Comparison of ENCODE assay signal across 9 cellular contexts in genomic region chr3:105385868-105386508, GRCh38. TPM values are rescaled to one million over a fixed set of nuclear protein-coding genes. Genes with fewer than 3 reads are reported as not detected.
A peak's percentile ranks its signal among the peaks of the same experiment; 100 is the strongest.
DNase-seq lines count a peak whose midpoint lies in the region; ATAC-seq and TF ChIP-seq lines count a peak whose summit lies in the region.
"Had no signal": no experiment of that assay in that cellular context is flagged by ENCODE, and none has a peak within 500 bp of the region (broad histone marks: within the 10 kb centered on the region; RNA-seq: fewer than 3 reads in every experiment).

No MANE protein-coding gene starts in this region.

- no peaks in the 10 kb centered on the region for H4K20me1 ChIP-seq in smooth muscle cell (ENCODE audit: low read depth)

- peaks cover 4% of the 10 kb centered on the region for H3K9me3 Mint-ChIP-seq in activated CD8-positive, alpha-beta memory T cell treated with anti-CD3 and anti-CD28 coated beads, Interleukin-2, amount 10 ng/mL, durations not matched to agents 7 days and 5 days (ENCODE audit: low read depth)

- peaks cover 12% of the 10 kb centered on the region for H3F3A ChIP-seq in smooth muscle cell (ENCODE audit: low read depth)

- peaks cover 31% of the 10 kb centered on the region for H3K4me1 ChIP-seq in smooth muscle cell (ENCODE audit: low read depth)

- H3K4me3 Mint-ChIP-seq in activated CD8-positive, alpha-beta memory T cell treated with anti-CD3 and anti-CD28 coated beads, Interleukin-2, amount 10 ng/mL, durations not matched to agents 7 days and 5 days, result no peak overlapping the region
- H3K4me3 Mint-ChIP-seq: activated naive CD4-positive, alpha-beta T cell treated with anti-CD3 and anti-CD28 coated beads for 36 hours had no signal

- H3K79me2 ChIP-seq in smooth muscle cell (ENCODE audit: low read depth), result peaks cover 100% of the 10 kb centered on the region

- no peaks in the 10 kb centered on the region for H3K9me3 ChIP-seq in smooth muscle cell (replicated peaks; ENCODE audit: low read depth)

- no peaks in the 10 kb centered on the region for H3K27me3 ChIP-seq in smooth muscle cell (ENCODE audit: low read depth)

- TF ChIP-seq CTCF in smooth muscle cell (IDR thresholded peaks at IDR 0.05; ENCODE audit: borderline replicate concordance, insufficient read depth, poor library complexity, severe bottlenecking), result no peak
- no peak for TF ChIP-seq CTCF in foreskin fibroblast (IDR thresholded peaks at IDR 0.05; ENCODE audit: low read depth, low read length)

- CTCF ChIA-PET in activated CD8-positive, alpha-beta memory T cell treated with anti-CD3 and anti-CD28 coated beads, Interleukin-2, amount 10 ng/mL, durations not matched to agents 7 days and 5 days (lab: Charles Lee), result no interaction called here

- H3K4me3 ChIP-seq in smooth muscle cell (peak overlapping the region; percentile 31), foreskin fibroblast (ENCODE audit: low read depth in 1 of 2, low read length in 2 of 2) (no peak overlapping the region)

- DNase-seq in NCI-H2107 treated with DMSO at 0.1 percent for 48 hours (lab: John Stamatoyannopoulos, UW; ENCODE audit: unreplicated experiment) (peak; percentile 11), NCI-H2107 (lab: John Stamatoyannopoulos, UW) (no peak), NCI-H1436 treated with DMSO at 0.1 percent for 48 hours (lab: John Stamatoyannopoulos, UW) (peak; percentile 47), smooth muscle cell (lab: John Stamatoyannopoulos, UW; ENCODE audit: unreplicated experiment) (no peak), DMS79 treated with DMSO at 0.1 percent for 48 hours (lab: John Stamatoyannopoulos, UW) (no peak), foreskin fibroblast (no peak)
- DNase-seq in activated CD8-positive, alpha-beta memory T cell treated with anti-CD3 and anti-CD28 coated beads, Interleukin-2, amount 10 ng/mL, durations not matched to agents 7 days and 5 days, result no peak
- DNase-seq: activated naive CD4-positive, alpha-beta T cell treated with anti-CD3 and anti-CD28 coated beads for 36 hours had no signal

- peak; percentile 89 for ATAC-seq in HG02884 (IDR thresholded peaks at IDR 0.05; ENCODE audit: unreplicated experiment)
- no peak for ATAC-seq in activated CD8-positive, alpha-beta memory T cell treated with anti-CD3 and anti-CD28 coated beads, Interleukin-2, amount 10 ng/mL, durations not matched to agents 7 days and 5 days

- no peak overlapping the region for H2AFZ ChIP-seq in smooth muscle cell (ENCODE audit: low read depth)

- H3K9ac ChIP-seq in smooth muscle cell (ENCODE audit: low read depth), result peak overlapping the region; percentile 32

- H3K4me1 Mint-ChIP-seq in activated CD8-positive, alpha-beta memory T cell treated with anti-CD3 and anti-CD28 coated beads, Interleukin-2, amount 10 ng/mL, durations not matched to agents 7 days and 5 days, result peaks cover 9% of the 10 kb centered on the region

- peak overlapping the region; percentile 81 for H3K4me2 ChIP-seq in smooth muscle cell

- H3K27ac ChIP-seq in smooth muscle cell (ENCODE audit: low read depth), result peak overlapping the region; percentile 85

- H3K36me3 ChIP-seq in smooth muscle cell (ENCODE audit: low read depth), result peaks cover 4% of the 10 kb centered on the region

- H3K36me3 Mint-ChIP-seq in activated CD8-positive, alpha-beta memory T cell treated with anti-CD3 and anti-CD28 coated beads, Interleukin-2, amount 10 ng/mL, durations not matched to agents 7 days and 5 days, result peaks cover 13% of the 10 kb centered on the region

- H3K27ac Mint-ChIP-seq in activated CD8-positive, alpha-beta memory T cell treated with anti-CD3 and anti-CD28 coated beads, Interleukin-2, amount 10 ng/mL, durations not matched to agents 7 days and 5 days, result no peak overlapping the region
- H3K27ac Mint-ChIP-seq: activated naive CD4-positive, alpha-beta T cell treated with anti-CD3 and anti-CD28 coated beads for 36 hours had no signal

- H3K27me3 Mint-ChIP-seq in activated CD8-positive, alpha-beta memory T cell treated with anti-CD3 and anti-CD28 coated beads, Interleukin-2, amount 10 ng/mL, durations not matched to agents 7 days and 5 days, result no peaks in the 10 kb centered on the region

RNA-seq across cellular contexts. Expression of gene ALCAM, which starts 19.3 kb away (rescaled TPM):
- 314 and 372 TPM in 2 replicates for total RNA-seq in smooth muscle cell
- polyA plus RNA-seq in smooth muscle cell, result 92.7 and 110 TPM in 2 replicates
- 10 to 100 TPM; 11.4 to 20.6 TPM for total RNA-seq in activated CD8-positive, alpha-beta memory T cell treated with anti-CD3 and anti-CD28 coated beads, Interleukin-2, amount 10 ng/mL, durations not matched to agents 7 days and 5 days

Comparison
In these comparisons a context has a peak if more than half of its experiments do, and no peak if none do; other contexts are left out.
1. DNase-seq: peak in NCI-H2107 treated with DMSO at 0.1 percent for 48 hours (single experiment) and NCI-H1436 treated with DMSO at 0.1 percent for 48 hours (single experiment); none in NCI-H2107 (single experiment), smooth muscle cell (single experiment), DMS79 treated with DMSO at 0.1 percent for 48 hours (single experiment), activated CD8-positive, alpha-beta memory T cell treated with anti-CD3 and anti-CD28 coated beads, Interleukin-2, amount 10 ng/mL, durations not matched to agents 7 days and 5 days (single experiment) and foreskin fibroblast (0 of 2).
2. RNA of gene ALCAM, which starts 19.3 kb away (total RNA-seq): 314 to 372 TPM in smooth muscle cell; 11.4 to 20.6 TPM in activated CD8-positive, alpha-beta memory T cell treated with anti-CD3 and anti-CD28 coated beads, Interleukin-2, amount 10 ng/mL, durations not matched to agents 7 days and 5 days; every median in the first group is over 10 times any median in the second.